Comparison of ENCODE assay signal across 8 cellular contexts in the genomic region with DNA sequence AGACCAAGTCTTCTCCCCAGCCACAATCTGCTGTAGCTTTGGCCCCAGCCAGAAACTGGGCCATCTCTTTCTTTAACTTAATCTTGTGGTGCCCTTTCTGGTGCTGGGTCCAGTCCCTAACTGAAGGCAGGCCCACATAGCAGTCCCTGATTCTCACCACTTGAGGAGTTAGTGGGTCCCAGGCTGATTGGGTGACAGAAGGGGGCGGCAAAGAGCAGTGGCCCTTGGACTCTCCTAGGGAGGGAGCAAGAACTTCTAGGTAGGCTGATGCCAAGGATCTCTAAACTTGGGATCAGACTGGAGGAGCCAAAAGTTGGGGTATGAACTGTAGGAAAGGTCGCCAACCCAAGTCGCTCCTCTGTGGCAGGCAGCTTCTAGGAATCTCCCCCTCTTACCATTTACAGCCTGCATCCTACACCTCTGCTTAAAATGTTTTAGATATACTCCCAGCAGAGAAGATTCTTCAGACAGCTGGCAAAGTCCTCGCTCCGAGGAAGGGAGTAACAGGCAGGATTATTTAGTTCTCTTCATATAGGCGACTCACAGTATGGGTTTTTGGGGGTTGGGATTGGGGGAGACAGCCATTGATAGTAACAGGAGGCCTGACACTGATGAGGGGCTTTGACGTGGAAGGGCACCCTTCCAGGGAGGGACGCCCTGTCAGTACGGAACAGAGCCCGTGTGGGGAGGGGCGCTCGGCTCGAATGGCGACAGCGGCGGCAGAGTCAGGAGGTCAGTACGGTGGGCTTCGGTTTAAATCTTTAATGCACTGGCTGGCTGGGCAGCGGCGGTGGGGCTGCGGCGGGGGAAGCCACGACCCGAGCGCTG. TPM values are rescaled to one million over a fixed set of nuclear protein-coding genes. Genes with fewer than 3 reads are reported as not detected.
DNase-seq lines count a peak whose midpoint lies in the region; ATAC-seq and TF ChIP-seq lines count a peak whose summit lies in the region.

No MANE protein-coding gene starts in this region.

- 7 to 12% methylated on average over 25 of the region's 25 CpGs for WGBS in sigmoid colon, 2 donors

- no peaks in the 10 kb centered on the region for H3K9me3 ChIP-seq in Karpas-422 (ENCODE audit: low read length)
- no peaks in the 10 kb centered on the region for H3K9me3 ChIP-seq in iPS-15b (ENCODE audit: control insufficient read depth, insufficient read depth, low read length)
- H3K9me3 ChIP-seq in sigmoid colon, result no peaks in the 10 kb centered on the region

- peak; percentile 50 for ATAC-seq in GM21367 (IDR thresholded peaks at IDR 0.05; ENCODE audit: unreplicated experiment)

- peak; percentile 67 for DNase-seq in COLO668 (lab: John Stamatoyannopoulos, UW; ENCODE audit: unreplicated experiment)
- DNase-seq in Karpas-422, result peak; percentile 91
- DNase-seq in T1000 (lab: John Stamatoyannopoulos, UW), result peak; percentile 29
- DNase-seq in brain microvascular endothelial cell, result peak; percentile 72
- DNase-seq in sigmoid colon, result peak; percentile 90
- no peak for DNase-seq in NCI-H187 (lab: John Stamatoyannopoulos, UW)

- H3K4me3 ChIP-seq in Karpas-422 (ENCODE audit: low read length) (peak overlapping the region; percentile 92), brain microvascular endothelial cell (ENCODE audit: low read depth, low read length) (peak overlapping the region; percentile 63), iPS-15b (ENCODE audit: low read depth, low read length) (peak overlapping the region; percentile 76), sigmoid colon (peak overlapping the region; percentile 72 to 81 (median 78))

- peak overlapping the region; percentile 41; the same call in 1 of the 2 replicates for H3K27ac ChIP-seq in Karpas-422 (ENCODE audit: low read length)
- H3K27ac ChIP-seq in brain microvascular endothelial cell, result no peak overlapping the region
- H3K27ac ChIP-seq in sigmoid colon, result peak overlapping the region; percentile 96 to 100 (median 100)

- intact Hi-C loops in sigmoid colon (cut with DNase I), result loop anchor here (2.0 to 10.0 kb wide), 4 partner anchors 36 to 1080 kb away; partner anchors contain the start of genes DNAJB5, GBA2, RGP1 and RPP25L

- TF ChIP-seq CTCF in brain microvascular endothelial cell (IDR thresholded peaks at IDR 0.05; ENCODE audit: low read depth, low read length, missing control alignments) (peak; percentile 99), sigmoid colon (IDR thresholded peaks at IDR 0.05) (peak; percentile 58 to 92 (median 77))

- no peak for TF ChIP-seq POLR2A in sigmoid colon (IDR thresholded peaks at IDR 0.05)

- no peaks in the 10 kb centered on the region for H3K79me2 ChIP-seq in Karpas-422 (ENCODE audit: low read length)

- TF ChIP-seq EP300 in sigmoid colon (IDR thresholded peaks at IDR 0.05), result no peak

- H4K20me1 ChIP-seq in Karpas-422 (ENCODE audit: insufficient read depth, low read depth, low read length), result no peaks in the 10 kb centered on the region

- H2AFZ ChIP-seq in Karpas-422 (ENCODE audit: low read length), result peak overlapping the region; percentile 84

- H3K36me3 ChIP-seq in Karpas-422 (ENCODE audit: insufficient read depth, low read length), result no peaks in the 10 kb centered on the region
- H3K36me3 ChIP-seq in brain microvascular endothelial cell (replicated peaks), result no peaks in the 10 kb centered on the region
- peaks cover 3% of the 10 kb centered on the region for H3K36me3 ChIP-seq in iPS-15b (ENCODE audit: control insufficient read depth, insufficient read depth, low read length)
- H3K36me3 ChIP-seq in sigmoid colon, result peaks cover 0 to 38% (median 9%) of the 10 kb centered on the region in 4 donors

- no peaks in the 10 kb centered on the region for H3K9me2 ChIP-seq in Karpas-422 (replicated peaks; ENCODE audit: insufficient read depth, low read length)

- H3K9ac ChIP-seq in Karpas-422 (ENCODE audit: low read length), result peak overlapping the region; percentile 73
- peak overlapping the region; percentile 37 for H3K9ac ChIP-seq in iPS-15b (ENCODE audit: low read depth, low read length)

- H3K4me1 ChIP-seq in Karpas-422 (ENCODE audit: low read length), result peaks cover 17% of the 10 kb centered on the region
- peaks cover 2% of the 10 kb centered on the region for H3K4me1 ChIP-seq in iPS-15b (ENCODE audit: control insufficient read depth, insufficient read depth, low read length)
- H3K4me1 ChIP-seq in sigmoid colon, result peaks cover 0 to 25% (median 19%) of the 10 kb centered on the region in 4 donors

- H3K27me3 ChIP-seq in Karpas-422 (ENCODE audit: low read length) (no peaks in the 10 kb centered on the region), brain microvascular endothelial cell (replicated peaks) (no peaks in the 10 kb centered on the region), iPS-15b (ENCODE audit: control insufficient read depth, insufficient read depth, low read length) (no peaks in the 10 kb centered on the region), sigmoid colon (no peaks in the 10 kb centered on the region)

- H3K4me2 ChIP-seq in Karpas-422 (ENCODE audit: low read depth, low read length, poor library complexity, severe bottlenecking), result peak overlapping the region; percentile 99

- in situ Hi-C loops in brain microvascular endothelial cell (cut with HindIII; ENCODE audit: low pct_ligation_motif_present, low sequenced_read_pairs), result no loop called here

RNA-seq across cellular contexts. Expression of gene CCL27, which starts 2.0 kb away (rescaled TPM):
- 0.36 TPM in 1 of 2 replicates, not detected in the other for total RNA-seq in Karpas-422 (2014; rRNA removed; shearing (Covaris generic); ENCODE audit: low replicate concordance)
- not detected for total RNA-seq in sigmoid colon
- under 1 TPM in 1 of 3 donors, not detected in 2; 0.63 TPM for polyA plus RNA-seq in sigmoid colon

RNA-seq across cellular contexts. Expression of gene IL11RA, which starts 12.5 kb away (rescaled TPM):
- 9.4 and 15.1 TPM in 2 replicates for total RNA-seq in Karpas-422 (2014; rRNA removed; shearing (Covaris generic); ENCODE audit: low replicate concordance)
- total RNA-seq in sigmoid colon, result 100 to 1,000 TPM in 1 of 4 donors, 10 to 100 TPM in 3; 67.3 to 110 (median 90.7) TPM
- 10 to 100 TPM in 1 of 3 donors, 1 to 10 TPM in 2; 1.4 to 14.8 (median 7.2) TPM for polyA plus RNA-seq in sigmoid colon

RNA-seq across cellular contexts. Expression of gene GALT, which starts 18.0 kb away (rescaled TPM):
- 45.4 and 66.2 TPM in 2 replicates for total RNA-seq in Karpas-422 (2014; rRNA removed; shearing (Covaris generic); ENCODE audit: low replicate concordance)
- 10 to 100 TPM; 28.8 to 51.0 (median 33.1) TPM for total RNA-seq in sigmoid colon
- polyA plus RNA-seq in sigmoid colon, result 10 to 100 TPM; 15.6 to 44.8 (median 21.7) TPM

RNA-seq across cellular contexts. Expression of gene CCL19, which starts 26.6 kb away (rescaled TPM):
- not detected in 2 replicates for total RNA-seq in Karpas-422 (2014; rRNA removed; shearing (Covaris generic); ENCODE audit: low replicate concordance)
- 1 to 10 TPM in 1 of 4 donors, not detected in 3; 5.8 TPM for total RNA-seq in sigmoid colon
- 100 to 1,000 TPM in 1 of 3 donors, 1 to 10 TPM in 2; 1.8 to 415 (median 1.8) TPM for polyA plus RNA-seq in sigmoid colon

RNA-seq across cellular contexts. Expression of gene SIGMAR1, which starts 26.9 kb away (rescaled TPM):
- total RNA-seq in Karpas-422 (2014; rRNA removed; shearing (Covaris generic); ENCODE audit: low replicate concordance), result 78.2 and 120 TPM in 2 replicates
- 10 to 100 TPM; 69.0 to 82.6 (median 72.6) TPM for total RNA-seq in sigmoid colon
- polyA plus RNA-seq in sigmoid colon, result 10 to 100 TPM; 12.0 to 71.5 (median 13.2) TPM

Comparison
In these comparisons a context has a peak if more than half of its experiments do, and no peak if none do; other contexts are left out.
1. DNase-seq: peak in COLO668 (single experiment), Karpas-422 (single experiment), T1000 (single experiment), brain microvascular endothelial cell (single experiment) and sigmoid colon (single experiment); none in NCI-H187 (0 of 2).
2. Peak in every context shown above with its lines, with median percentiles within 50 percentile points of each other: H3K4me3 ChIP-seq.